21 cellular contexts compared by ENCODE assay signal in the genomic region with DNA sequence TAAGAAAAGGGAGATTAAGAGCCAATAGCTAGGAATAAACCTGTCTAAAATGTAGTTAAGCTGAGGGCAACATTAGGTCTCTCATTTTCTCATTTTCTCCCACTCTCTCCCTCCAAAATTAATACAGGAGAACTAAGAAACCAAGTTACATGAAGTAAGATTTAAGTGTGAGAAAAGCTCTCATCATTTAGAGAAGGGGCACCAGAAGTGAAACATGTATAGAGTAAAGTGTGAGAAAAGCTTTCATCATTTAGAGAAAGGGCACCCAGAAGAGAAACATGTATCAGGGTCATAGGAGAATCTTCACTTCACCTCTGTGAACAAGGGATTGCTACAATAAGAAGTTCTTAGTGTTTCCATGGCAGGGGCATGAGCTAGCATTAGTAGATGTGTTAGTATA.
DNase-seq lines count a peak whose midpoint lies in the region; ATAC-seq and TF ChIP-seq lines count a peak whose summit lies in the region.
"Had no signal": no experiment of that assay in that cellular context is flagged by ENCODE, and none has a peak within 500 bp of the region (broad histone marks: within the 10 kb centered on the region; RNA-seq: fewer than 3 reads in every experiment).

No MANE protein-coding gene starts in this region.

- H3K27ac Mint-ChIP-seq in Caco-2 (ENCODE audit: unreplicated experiment): no peak overlapping the region
- H3K27ac Mint-ChIP-seq: activated T-helper 1 cell treated with anti-CD3 and anti-CD28 coated beads, Interleukin-12 subunit alpha, Interleukin-12 subunit beta, Interleukin-2, Interleukin-4 antibody, amounts not matched to agents 30 ng/mL and 10 ng/mL and 1 ng/mL, durations not matched to agents 14 hours and 24 hours and 36 hours; endodermal cell had no signal

- H3K36me3 Mint-ChIP-seq in Caco-2 (ENCODE audit: insufficient read depth, unreplicated experiment): no peaks in the 10 kb centered on the region

- DNase-seq in GM10266 (ENCODE audit: extremely low spot score): peak; percentile 23
- no peak for DNase-seq in foreskin keratinocyte
- no peak for DNase-seq in H4 (ENCODE audit: low spot score)
- DNase-seq in stimulated activated CD4-positive, alpha-beta T cell treated with anti-CD3 and anti-CD28 coated beads, Interleukin-1b, Interleukin-23, amount 100 ng/mL, for 48 hours: no peak
- DNase-seq in Caco-2: no peak
- DNase-seq: DMS79, endodermal cell, KG1, NCI-H1105 treated with DMSO at 0.1 percent for 48 hours, NCI-H2171 treated with DMSO at 0.1 percent for 48 hours, pancreas, SW 1271, thyroid gland had no signal

- H3K4me1 ChIP-seq in foreskin keratinocyte (no peaks in the 10 kb centered on the region), Caco-2 (no peaks in the 10 kb centered on the region)
- H3K4me1 ChIP-seq: thyroid gland had no signal

- no peak overlapping the region for H3K4me3 ChIP-seq in Caco-2 (ENCODE audit: low read depth, low read length)
- H3K4me3 ChIP-seq: pancreas, thyroid gland had no signal

- CTCF ChIA-PET in Caco-2 (lab: Charles Lee): no interaction called here

- peaks cover 3% of the 10 kb centered on the region for H3K27me3 Mint-ChIP-seq in Caco-2 (ENCODE audit: insufficient read depth, unreplicated experiment)
- H3K27me3 Mint-ChIP-seq: central memory CD8-positive, alpha-beta T cell had no signal

- no TSS peak for BruUV-seq in Caco-2 (replicated peaks; lab: Mats Ljungman, UMichigan)

- TF ChIP-seq CTCF in GM10266 (IDR thresholded peaks at IDR 0.05; ENCODE audit: control insufficient read depth, insufficient read depth, low read depth, missing control alignments) (no peak), foreskin keratinocyte (conservative IDR thresholded peaks at IDR 0.05) (no peak), Caco-2 (IDR thresholded peaks at IDR 0.05; ENCODE audit: insufficient read depth in 1 of 2, low read depth in 1 of 2, low read length in 1 of 2, severe bottlenecking in 1 of 2, unreplicated experiment in 1 of 2) (no peak)

- POLR2A ChIA-PET in Caco-2 (lab: Charles Lee): no interaction called here

- H3K4me1 Mint-ChIP-seq in Caco-2 (ENCODE audit: low read depth, unreplicated experiment): no peaks in the 10 kb centered on the region
- H3K4me1 Mint-ChIP-seq: central memory CD8-positive, alpha-beta T cell had no signal

- no peaks in the 10 kb centered on the region for H3K9me3 ChIP-seq in Caco-2
- H3K9me3 ChIP-seq: pancreas, thyroid gland had no signal

- no peak overlapping the region for H3K27ac ChIP-seq in foreskin keratinocyte
- H3K27ac ChIP-seq: C4-2B, pancreas, RWPE1, thyroid gland had no signal

- no peak overlapping the region for H3K4me3 Mint-ChIP-seq in Caco-2 (ENCODE audit: unreplicated experiment)
- H3K4me3 Mint-ChIP-seq: activated T-helper 1 cell treated with anti-CD3 and anti-CD28 coated beads, Interleukin-12 subunit alpha, Interleukin-12 subunit beta, Interleukin-2, Interleukin-4 antibody, amounts not matched to agents 30 ng/mL and 10 ng/mL and 1 ng/mL, durations not matched to agents 14 hours and 24 hours and 36 hours; central memory CD8-positive, alpha-beta T cell; endodermal cell had no signal

- H3K9me3 Mint-ChIP-seq in Caco-2 (ENCODE audit: unreplicated experiment): no peaks in the 10 kb centered on the region
- H3K9me3 Mint-ChIP-seq: activated T-helper 1 cell treated with anti-CD3 and anti-CD28 coated beads, Interleukin-12 subunit alpha, Interleukin-12 subunit beta, Interleukin-2, Interleukin-4 antibody, amounts not matched to agents 30 ng/mL and 10 ng/mL and 1 ng/mL, durations not matched to agents 14 hours and 24 hours and 36 hours; endodermal cell had no signal

- ATAC-seq in GM18907 (IDR thresholded peaks at IDR 0.05; ENCODE audit: unreplicated experiment) (peak; percentile 57), GM21576 (IDR thresholded peaks at IDR 0.05; ENCODE audit: unreplicated experiment) (peak; percentile 49), HG03103 (IDR thresholded peaks at IDR 0.05; ENCODE audit: low read depth, unreplicated experiment) (peak; percentile 44), foreskin keratinocyte (no peak)
- ATAC-seq: left lobe of liver, pancreas had no signal

- intact Hi-C loops in Caco-2 (cut with micrococcal nuclease; ENCODE audit: unreplicated experiment): no loop called here

- H3K27me3 ChIP-seq in foreskin keratinocyte (peaks cover 12% of the 10 kb centered on the region), Caco-2 (replicated peaks; ENCODE audit: control insufficient read depth, insufficient read depth, low read length) (no peaks in the 10 kb centered on the region)
- H3K27me3 ChIP-seq: pancreas, thyroid gland had no signal

- no peaks in the 10 kb centered on the region for H3K36me3 ChIP-seq in Caco-2 (ENCODE audit: control insufficient read depth, insufficient read depth, low read length)
- H3K36me3 ChIP-seq: pancreas, thyroid gland had no signal
